ENCODE assay signal across 8 cellular contexts in genomic region chr12:133081408-133081806, GRCh38. TPM values are rescaled to one million over a fixed set of nuclear protein-coding genes. Genes with fewer than 3 reads are reported as not detected.
A peak's percentile ranks its signal among the peaks of the same experiment; 100 is the strongest.
DNase-seq lines count a peak whose midpoint lies in the region; ATAC-seq and TF ChIP-seq lines count a peak whose summit lies in the region.

No MANE protein-coding gene starts in this region.

- ATAC-seq in activated CD8-positive, alpha-beta T cell treated with anti-CD3 and anti-CD28 coated beads for 36 hours, result no peak

- H3K4me1 ChIP-seq in iPS-18a (ENCODE audit: control insufficient read depth, low read depth, low read length) (no peaks in the 10 kb centered on the region), testis (peaks cover 3% of the 10 kb centered on the region)

- H3K4me3 Mint-ChIP-seq in activated CD8-positive, alpha-beta T cell treated with anti-CD3 and anti-CD28 coated beads for 36 hours, result no peak overlapping the region

- peaks cover 64% of the 10 kb centered on the region for H3K36me3 Mint-ChIP-seq in activated CD8-positive, alpha-beta T cell treated with anti-CD3 and anti-CD28 coated beads for 36 hours (ENCODE audit: low read depth)

- H3K36me3 ChIP-seq in iPS-18a (ENCODE audit: control insufficient read depth, low read depth, low read length) (peaks cover 28% of the 10 kb centered on the region), testis (ENCODE audit: low read depth, missing control alignments) (peaks cover 3% of the 10 kb centered on the region)

- no peak for TF ChIP-seq CTCF in activated CD8-positive, alpha-beta T cell treated with anti-CD3 and anti-CD28 coated beads for 36 hours (IDR thresholded peaks at IDR 0.05)
- no peak for TF ChIP-seq CTCF in testis (IDR thresholded peaks at IDR 0.05)

- peak overlapping the region; percentile 88 for H3K4me3 ChIP-seq in iPS-18a (ENCODE audit: low read length)
- peak overlapping the region; percentile 70 to 94 for H3K4me3 ChIP-seq in testis

- POLR2A ChIA-PET in activated CD8-positive, alpha-beta T cell treated with anti-CD3 and anti-CD28 coated beads for 36 hours (lab: Charles Lee), result interaction anchor here (1.4 to 2.9 kb wide), 2 partner anchors 95 to 194 kb away, joined by 3 to 12 read pairs; partner anchors contain the start of genes CHFR and ZNF26

- H3K4me1 Mint-ChIP-seq in activated CD8-positive, alpha-beta T cell treated with anti-CD3 and anti-CD28 coated beads for 36 hours (ENCODE audit: low read depth), result peaks cover 16% of the 10 kb centered on the region

- TF ChIP-seq POLR2A in testis (IDR thresholded peaks at IDR 0.05), result no peak

- H3K27ac Mint-ChIP-seq in activated CD8-positive, alpha-beta T cell treated with anti-CD3 and anti-CD28 coated beads for 36 hours, result no peak overlapping the region

- H3K27me3 ChIP-seq in iPS-18a (ENCODE audit: control insufficient read depth, insufficient read depth, low read length) (no peaks in the 10 kb centered on the region), testis (no peaks in the 10 kb centered on the region)

- H3K27ac ChIP-seq in iPS-18a (ENCODE audit: low read length) (no peak overlapping the region), testis (peak overlapping the region; percentile 97 to 98)

- intact Hi-C loops in activated CD8-positive, alpha-beta T cell treated with anti-CD3 and anti-CD28 coated beads for 36 hours (cut with micrococcal nuclease), result loop anchor here (2.0 kb wide), 1 partner anchor 49 kb away; the partner anchor contains the start of genes ZNF10 and ZNF891
- intact Hi-C loops in testis (cut with DNase I; ENCODE audit: low total_unique reads), result no loop called here

- 22 to 47% methylated on average over 9 of the region's 9 CpGs for WGBS in testis, 2 donors

- H3K9me3 Mint-ChIP-seq in activated CD8-positive, alpha-beta T cell treated with anti-CD3 and anti-CD28 coated beads for 36 hours, result peaks cover 52% of the 10 kb centered on the region

- peak; percentile 64 for DNase-seq in activated effector memory CD4-positive, alpha-beta T cell treated with anti-CD3 and anti-CD28 coated beads, Interleukin-2, amount 50 U/mL, for 16 hours
- DNase-seq in activated effector memory CD4-positive, alpha-beta T cell treated with Interleukin-2 at 50 U/mL for 16 hours, result no peak
- DNase-seq in activated CD8-positive, alpha-beta T cell treated with anti-CD3 and anti-CD28 coated beads for 36 hours, result peak; percentile 22
- DNase-seq in testis (peak; percentile 22), 8988T (no peak), COLO829 (ENCODE audit: low spot score) (no peak)
- no peak for DNase-seq in activated CD8-positive, alpha-beta memory T cell treated with anti-CD3 and anti-CD28 coated beads for 24 hours

- CTCF ChIA-PET in activated CD8-positive, alpha-beta T cell treated with anti-CD3 and anti-CD28 coated beads for 36 hours (lab: Charles Lee), result no interaction called here

- no peak overlapping the region for H3K9ac ChIP-seq in iPS-18a (ENCODE audit: low read length)

- H3K9me3 ChIP-seq in iPS-18a (ENCODE audit: control insufficient read depth, low read depth, low read length) (peaks cover 66% of the 10 kb centered on the region), testis (no peaks in the 10 kb centered on the region)

- no peaks in the 10 kb centered on the region for H3K27me3 Mint-ChIP-seq in activated CD8-positive, alpha-beta T cell treated with anti-CD3 and anti-CD28 coated beads for 36 hours

RNA-seq across cellular contexts. Expression of gene ZNF140, which starts 0.7 kb away (rescaled TPM):
- total RNA-seq in activated CD8-positive, alpha-beta T cell treated with anti-CD3 and anti-CD28 coated beads for 36 hours, result 10 to 100 TPM; 10.6 to 12.3 TPM
- total RNA-seq in testis, result 10 to 100 TPM; 28.0 to 33.9 TPM
- 23.2 TPM for polyA plus RNA-seq in testis (ENCODE audit: insufficient read depth, low read depth, low replicate concordance)

RNA-seq across cellular contexts. Expression of gene ZNF84, which starts 44.1 kb away (rescaled TPM):
- total RNA-seq in activated CD8-positive, alpha-beta T cell treated with anti-CD3 and anti-CD28 coated beads for 36 hours, result 10 to 100 TPM; 23.5 to 24.1 TPM
- 10 to 100 TPM; 37.2 to 45.5 TPM for total RNA-seq in testis
- polyA plus RNA-seq in testis (ENCODE audit: insufficient read depth, low read depth, low replicate concordance), result 19.3 TPM

RNA-seq across cellular contexts. Expression of gene ZNF891, which starts 48.7 kb away (rescaled TPM):
- 1 to 10 TPM; 1.7 to 1.8 TPM for total RNA-seq in activated CD8-positive, alpha-beta T cell treated with anti-CD3 and anti-CD28 coated beads for 36 hours
- 1 to 10 TPM; 4.8 to 7.2 TPM for total RNA-seq in testis
- 1.6 TPM for polyA plus RNA-seq in testis (ENCODE audit: insufficient read depth, low read depth, low replicate concordance)

RNA-seq across cellular contexts. Expression of gene ZNF10, which starts 49.0 kb away (rescaled TPM):
- total RNA-seq in activated CD8-positive, alpha-beta T cell treated with anti-CD3 and anti-CD28 coated beads for 36 hours, result 1 to 10 TPM; 6.0 to 7.2 TPM
- 10 to 100 TPM; 38.3 to 40.5 TPM for total RNA-seq in testis
- polyA plus RNA-seq in testis (ENCODE audit: insufficient read depth, low read depth, low replicate concordance), result 20.4 TPM

Comparison
In these comparisons a context has a peak if more than half of its experiments do, and no peak if none do; other contexts are left out.
1. DNase-seq: peak in activated effector memory CD4-positive, alpha-beta T cell treated with anti-CD3 and anti-CD28 coated beads, Interleukin-2, amount 50 U/mL, for 16 hours (single experiment), activated CD8-positive, alpha-beta T cell treated with anti-CD3 and anti-CD28 coated beads for 36 hours (single experiment) and testis (single experiment); none in activated effector memory CD4-positive, alpha-beta T cell treated with Interleukin-2 at 50 U/mL for 16 hours (single experiment), 8988T (single experiment), activated CD8-positive, alpha-beta memory T cell treated with anti-CD3 and anti-CD28 coated beads for 24 hours (single experiment) and COLO829 (single experiment).